Comparison of ENCODE assay signal across 8 cellular contexts in genomic region chr1:211698161-211699026, GRCh38. TPM values are rescaled to one million over a fixed set of nuclear protein-coding genes. Genes with fewer than 3 reads are reported as not detected.
A peak's percentile ranks its signal among the peaks of the same experiment; 100 is the strongest.
DNase-seq lines count a peak whose midpoint lies in the region; ATAC-seq and TF ChIP-seq lines count a peak whose summit lies in the region.

No MANE protein-coding gene starts in this region.

- TF ChIP-seq CTCF in Caco-2 (IDR thresholded peaks at IDR 0.05; ENCODE audit: insufficient read depth in 1 of 2, low read depth in 1 of 2, low read length in 1 of 2, severe bottlenecking in 1 of 2, unreplicated experiment in 1 of 2) (peak; percentile 72 to 86), suprapubic skin (IDR thresholded peaks at IDR 0.05) (peak; percentile 80 to 94)

- 28% methylated on average over 20 of the region's 29 CpGs for WGBS in suprapubic skin

- H3K4me3 ChIP-seq in Caco-2 (ENCODE audit: low read depth, low read length) (no peak overlapping the region), suprapubic skin (peak overlapping the region; percentile 22)

- H3K4me1 Mint-ChIP-seq in Caco-2 (ENCODE audit: low read depth, unreplicated experiment) = no peaks in the 10 kb centered on the region

- H3K36me3 ChIP-seq in Caco-2 (ENCODE audit: control insufficient read depth, insufficient read depth, low read length) = no peaks in the 10 kb centered on the region
- no peaks in the 10 kb centered on the region for H3K36me3 ChIP-seq in suprapubic skin

- no peaks in the 10 kb centered on the region for H3K27me3 ChIP-seq in Caco-2 (replicated peaks; ENCODE audit: control insufficient read depth, insufficient read depth, low read length)
- H3K27me3 ChIP-seq in suprapubic skin = no peaks in the 10 kb centered on the region

- no peaks in the 10 kb centered on the region for H3K9me3 ChIP-seq in Caco-2
- no peaks in the 10 kb centered on the region for H3K9me3 ChIP-seq in suprapubic skin

- no peak for TF ChIP-seq POLR2A in suprapubic skin (IDR thresholded peaks at IDR 0.05)

- no peak overlapping the region for H3K27ac ChIP-seq in suprapubic skin

- CTCF ChIA-PET in Caco-2 (lab: Charles Lee) = interaction anchor here (0.8 to 1.8 kb wide), 6 partner anchors 17 to 337 kb away, joined by 3 to 10 read pairs (median 3); partner anchors contain the start of genes DTL and INTS7

- no peaks in the 10 kb centered on the region for H3K36me3 Mint-ChIP-seq in Caco-2 (ENCODE audit: insufficient read depth, unreplicated experiment)

- DNase-seq in Caco-2 (peak; percentile 64 to 74), HuH-7 (ENCODE audit: low spot score) (peak; percentile 76), RPMI7951 (ENCODE audit: low read depth) (peak; percentile 39), foreskin melanocyte (peak; percentile 31), nucleus accumbens (lab: John Stamatoyannopoulos, UW) (peak in 51 of 56 donors; percentile 11 to 91 (median 67)), suprapubic skin (ENCODE audit: low spot score in 2 of 2) (peak; percentile 76 to 86)
- peak; percentile 92 for DNase-seq in activated effector memory CD4-positive, alpha-beta T cell treated with anti-CD3 and anti-CD28 coated beads, Interleukin-2, amount 50 U/mL, for 16 hours

- H3K9me3 Mint-ChIP-seq in Caco-2 (ENCODE audit: unreplicated experiment) = peaks cover 10% of the 10 kb centered on the region

- POLR2A ChIA-PET in Caco-2 (lab: Charles Lee) = interaction anchor here (0.5 kb wide), 1 partner anchor 20 kb away, joined by 5 read pairs; no protein-coding TSS in a partner anchor

- no peak overlapping the region for H3K27ac Mint-ChIP-seq in Caco-2 (ENCODE audit: unreplicated experiment)

- ATAC-seq in GM21447 (IDR thresholded peaks at IDR 0.05; ENCODE audit: unreplicated experiment) = peak; percentile 49

- H3K4me1 ChIP-seq in Caco-2 (0 out of 2 replicates have a peak, but pooled peaks cover 5% of the 10 kb centered on the region), suprapubic skin (peaks cover 7% of the 10 kb centered on the region)

- no peaks in the 10 kb centered on the region for H3K27me3 Mint-ChIP-seq in Caco-2 (ENCODE audit: insufficient read depth, unreplicated experiment)

- no TSS peak for BruUV-seq in Caco-2 (replicated peaks; lab: Mats Ljungman, UMichigan)

- TF ChIP-seq EP300 in suprapubic skin (IDR thresholded peaks at IDR 0.05) = no peak

- H3K4me3 Mint-ChIP-seq in Caco-2 (ENCODE audit: unreplicated experiment) = no peak overlapping the region

- intact Hi-C loops in Caco-2 (cut with micrococcal nuclease; ENCODE audit: unreplicated experiment) = no loop called here

RNA-seq across cellular contexts. Expression of gene NEK2, which starts 23.0 kb away (rescaled TPM):
- total RNA-seq in Caco-2 (2022) (32.1 and 34.7 TPM in 2 replicates), suprapubic skin (10 to 100 TPM in 1 of 4 donors, 1 to 10 TPM in 2, not detected in 1; 3.2 to 11.8 (median 3.6) TPM)
- total RNA-seq in RPMI7951 (2014; rRNA removed; shearing (Covaris generic)) = 100 and 110 TPM in 2 replicates

Comparison
In these comparisons a context has a peak if more than half of its experiments do, and no peak if none do; other contexts are left out.
1. DNase-seq: peak in every context shown above with its lines; median percentile 92 in activated effector memory CD4-positive, alpha-beta T cell treated with anti-CD3 and anti-CD28 coated beads, Interleukin-2, amount 50 U/mL, for 16 hours; 81 in suprapubic skin; 76 in HuH-7; 69 in Caco-2; 67 in nucleus accumbens; 39 in RPMI7951; 31 in foreskin melanocyte.